ENCODE assay signal across 20 cellular contexts in the genomic region with DNA sequence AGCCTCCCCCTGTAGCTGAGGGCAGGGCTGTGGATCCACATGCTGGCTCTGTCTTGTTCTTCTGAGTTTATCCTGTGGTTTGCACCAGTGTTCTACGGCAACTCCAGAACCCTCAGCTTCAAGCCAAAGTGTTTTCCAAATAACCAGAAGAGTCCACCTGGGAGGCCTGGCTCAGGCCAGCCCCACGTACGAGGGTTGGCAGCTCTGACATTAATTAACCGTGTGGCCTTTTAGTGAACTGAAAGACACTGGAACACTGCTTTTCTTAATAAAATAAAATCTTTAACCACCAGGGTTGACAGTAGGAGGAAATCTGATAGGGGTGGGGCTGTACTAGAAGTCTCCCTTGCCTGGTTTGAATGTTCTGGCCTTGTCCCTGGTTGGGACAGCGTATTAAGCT.
DNase-seq lines count a peak whose midpoint lies in the region; ATAC-seq and TF ChIP-seq lines count a peak whose summit lies in the region.
"Had no signal": no experiment of that assay in that cellular context is flagged by ENCODE, and none has a peak within 500 bp of the region (broad histone marks: within the 10 kb centered on the region; RNA-seq: fewer than 3 reads in every experiment).

No MANE protein-coding gene starts in this region.

- H3K79me2 ChIP-seq in GM23338 (replicated peaks; ENCODE audit: insufficient read depth) = no peaks in the 10 kb centered on the region

- peak; percentile 61 for DNase-seq in DMS 273 (lab: John Stamatoyannopoulos, UW; ENCODE audit: unreplicated experiment)
- DNase-seq in GM23338 (ENCODE audit: low spot score) = no peak
- peak in 1 of 4 donors; percentile 20 for DNase-seq in body of pancreas
- DNase-seq in left kidney (ENCODE audit: low read depth, low spot score) = peak; percentile 58
- DNase-seq in testis = no peak
- DNase-seq in CD8-positive, alpha-beta memory T cell = no peak
- DNase-seq: 8988T; Calu3; CD4-positive, alpha-beta memory T cell; GDM1; GM23248; H7; HFFc6; IMR-90 had no signal

- no peaks in the 10 kb centered on the region for H4K20me1 ChIP-seq in GM23338 (replicated peaks; ENCODE audit: insufficient read depth)
- H4K20me1 ChIP-seq: BLaER1 had no signal

- TF ChIP-seq CTCF in GM23338 (conservative IDR thresholded peaks at IDR 0.05; ENCODE audit: low read depth in 2 of 2) = no peak
- no peak for TF ChIP-seq CTCF in body of pancreas (IDR thresholded peaks at IDR 0.05)
- no peak for TF ChIP-seq CTCF in testis (IDR thresholded peaks at IDR 0.05)

- POLR2A ChIA-PET in CD8-positive, alpha-beta memory T cell (lab: Charles Lee) = no interaction called here

- H3F3A ChIP-seq in GM23338 (replicated peaks; ENCODE audit: low read depth) = no peaks in the 10 kb centered on the region

- H3K9me3 Mint-ChIP-seq in GM23338 = peaks cover 13% of the 10 kb centered on the region
- no peaks in the 10 kb centered on the region for H3K9me3 Mint-ChIP-seq in CD8-positive, alpha-beta memory T cell
- H3K9me3 Mint-ChIP-seq: CD4-positive, alpha-beta memory T cell; HFFc6 had no signal

- H3K36me3 ChIP-seq in GM23338 (ENCODE audit: insufficient read depth) = no peaks in the 10 kb centered on the region
- no peaks in the 10 kb centered on the region for H3K36me3 ChIP-seq in body of pancreas (replicated peaks in 1 of 2; ENCODE audit: insufficient read depth in 1 of 2, low read depth in 2 of 2)
- H3K36me3 ChIP-seq in testis (ENCODE audit: low read depth, missing control alignments) = no peaks in the 10 kb centered on the region
- no peaks in the 10 kb centered on the region for H3K36me3 ChIP-seq in CD8-positive, alpha-beta memory T cell (ENCODE audit: insufficient read depth, low read length)
- H3K36me3 ChIP-seq: BLaER1 had no signal

- intact Hi-C loops in body of pancreas (cut with DNase I) (loop anchor here (10.0 kb wide), 1 partner anchor 392 kb away; no protein-coding TSS in a partner anchor), testis (cut with DNase I; ENCODE audit: low total_unique reads) (loop anchor here (10.0 kb wide), 1 partner anchor 282 kb away; no protein-coding TSS in a partner anchor)

- CTCF ChIA-PET in CD8-positive, alpha-beta memory T cell (lab: Charles Lee) = interaction anchor here (1.3 to 2.4 kb wide), 4 partner anchors 10 to 286 kb away, joined by 3 to 11 read pairs (median 8); no protein-coding TSS in a partner anchor

- peaks cover 6% of the 10 kb centered on the region for H3K4me1 Mint-ChIP-seq in GM23338
- peaks cover 8 to 9% (median 8%) of the 10 kb centered on the region in 3 donors for H3K4me1 Mint-ChIP-seq in CD8-positive, alpha-beta memory T cell

- H3K4me1 ChIP-seq in GM23338 (ENCODE audit: insufficient read depth) (peaks cover 4% of the 10 kb centered on the region), body of pancreas (peaks cover 15% of the 10 kb centered on the region), testis (peaks cover 19% of the 10 kb centered on the region)
- H3K4me1 ChIP-seq in CD8-positive, alpha-beta memory T cell (ENCODE audit: insufficient read depth, low read length) = peaks cover 9% of the 10 kb centered on the region

- no peak for ATAC-seq in GM23338
- ATAC-seq in body of pancreas = peak; percentile 57
- ATAC-seq in HG02884 (IDR thresholded peaks at IDR 0.05; ENCODE audit: unreplicated experiment) = no peak
- no peak for ATAC-seq in GM19455 (IDR thresholded peaks at IDR 0.05; ENCODE audit: unreplicated experiment)
- ATAC-seq: HCT116, K562 had no signal

- H3K9me2 ChIP-seq in GM23338 (ENCODE audit: insufficient read depth) = no peaks in the 10 kb centered on the region

- H3K36me3 Mint-ChIP-seq in GM23338 (ENCODE audit: low read depth) = peaks cover 6% of the 10 kb centered on the region; the same call in 2 of the 3 replicates
- no peaks in the 10 kb centered on the region for H3K36me3 Mint-ChIP-seq in CD8-positive, alpha-beta memory T cell
- H3K36me3 Mint-ChIP-seq: CD14-positive monocyte; CD4-positive, alpha-beta memory T cell had no signal

- H3K9me3 ChIP-seq in body of pancreas (no peaks in the 10 kb centered on the region), testis (no peaks in the 10 kb centered on the region)
- H3K9me3 ChIP-seq in CD8-positive, alpha-beta memory T cell (ENCODE audit: low read length) = no peaks in the 10 kb centered on the region

- H3K27me3 Mint-ChIP-seq in GM23338 (ENCODE audit: insufficient read depth, low read depth, poor library complexity) = peaks cover 12% of the 10 kb centered on the region
- peaks cover 4 to 11% of the 10 kb centered on the region in 2 donors for H3K27me3 Mint-ChIP-seq in CD8-positive, alpha-beta memory T cell

- H2AFZ ChIP-seq in GM23338 = peak overlapping the region; percentile 63; the same call in 1 of the 2 replicates
- H2AFZ ChIP-seq: GM23248 had no signal

- no peak overlapping the region for H3K4me2 ChIP-seq in GM23338
- H3K4me2 ChIP-seq: BLaER1 had no signal

- H3K4me3 ChIP-seq in GM23338 = no peak overlapping the region
- H3K4me3 ChIP-seq in body of pancreas = no peak overlapping the region
- H3K4me3 ChIP-seq in testis = no peak overlapping the region
- no peak overlapping the region for H3K4me3 ChIP-seq in CD8-positive, alpha-beta memory T cell (ENCODE audit: low read length)
- H3K4me3 ChIP-seq: BLaER1, GM23248, K562 had no signal

- H3K27me3 ChIP-seq in GM23338 (ENCODE audit: insufficient read depth) (no peaks in the 10 kb centered on the region), body of pancreas (no peaks in the 10 kb centered on the region), testis (no peaks in the 10 kb centered on the region)
- no peaks in the 10 kb centered on the region for H3K27me3 ChIP-seq in CD8-positive, alpha-beta memory T cell (ENCODE audit: insufficient read depth, low read length, poor library complexity, severe bottlenecking)
- H3K27me3 ChIP-seq: BLaER1 had no signal

- H3K4me3 Mint-ChIP-seq in GM23338 = no peak overlapping the region
- no peak overlapping the region for H3K4me3 Mint-ChIP-seq in CD8-positive, alpha-beta memory T cell
- H3K4me3 Mint-ChIP-seq: CD14-positive monocyte; CD4-positive, alpha-beta memory T cell; HFFc6 had no signal

- 53 to 68% methylated on average over 5 of the region's 5 CpGs for WGBS in body of pancreas, 2 donors
- 80 to 93% methylated on average over 4 to 5 of the region's 5 CpGs for WGBS in testis, 2 donors

- TF ChIP-seq POLR2A in body of pancreas (IDR thresholded peaks at IDR 0.05) (no peak), testis (IDR thresholded peaks at IDR 0.05) (no peak)

- no peak overlapping the region for H3K27ac Mint-ChIP-seq in GM23338
- H3K27ac Mint-ChIP-seq in CD8-positive, alpha-beta memory T cell = no peak overlapping the region
- H3K27ac Mint-ChIP-seq: CD14-positive monocyte; CD4-positive, alpha-beta memory T cell; HFFc6 had no signal

- H3K27ac ChIP-seq in GM23338 (ENCODE audit: low read depth) (no peak overlapping the region), body of pancreas (peak overlapping the region in 3 of 4 donors; percentile 14 to 43 (median 24)), testis (no peak overlapping the region)
- H3K27ac ChIP-seq in CD8-positive, alpha-beta memory T cell (ENCODE audit: low read depth, low read length) = no peak overlapping the region
- H3K27ac ChIP-seq: BLaER1, GM23248 had no signal

TF ChIP-seq in GM23338, 12 proteins besides CTCF, POLR2A, EP300 and RAD21:
- TF ChIP-seq NANOG (IDR thresholded peaks at IDR 0.05; ENCODE audit: borderline replicate concordance) = no peak
- TF ChIP-seq EZH2phosphoT487 (IDR thresholded peaks at IDR 0.05; ENCODE audit: unreplicated experiment) = no peak
- TF ChIP-seq, protein P1, sequence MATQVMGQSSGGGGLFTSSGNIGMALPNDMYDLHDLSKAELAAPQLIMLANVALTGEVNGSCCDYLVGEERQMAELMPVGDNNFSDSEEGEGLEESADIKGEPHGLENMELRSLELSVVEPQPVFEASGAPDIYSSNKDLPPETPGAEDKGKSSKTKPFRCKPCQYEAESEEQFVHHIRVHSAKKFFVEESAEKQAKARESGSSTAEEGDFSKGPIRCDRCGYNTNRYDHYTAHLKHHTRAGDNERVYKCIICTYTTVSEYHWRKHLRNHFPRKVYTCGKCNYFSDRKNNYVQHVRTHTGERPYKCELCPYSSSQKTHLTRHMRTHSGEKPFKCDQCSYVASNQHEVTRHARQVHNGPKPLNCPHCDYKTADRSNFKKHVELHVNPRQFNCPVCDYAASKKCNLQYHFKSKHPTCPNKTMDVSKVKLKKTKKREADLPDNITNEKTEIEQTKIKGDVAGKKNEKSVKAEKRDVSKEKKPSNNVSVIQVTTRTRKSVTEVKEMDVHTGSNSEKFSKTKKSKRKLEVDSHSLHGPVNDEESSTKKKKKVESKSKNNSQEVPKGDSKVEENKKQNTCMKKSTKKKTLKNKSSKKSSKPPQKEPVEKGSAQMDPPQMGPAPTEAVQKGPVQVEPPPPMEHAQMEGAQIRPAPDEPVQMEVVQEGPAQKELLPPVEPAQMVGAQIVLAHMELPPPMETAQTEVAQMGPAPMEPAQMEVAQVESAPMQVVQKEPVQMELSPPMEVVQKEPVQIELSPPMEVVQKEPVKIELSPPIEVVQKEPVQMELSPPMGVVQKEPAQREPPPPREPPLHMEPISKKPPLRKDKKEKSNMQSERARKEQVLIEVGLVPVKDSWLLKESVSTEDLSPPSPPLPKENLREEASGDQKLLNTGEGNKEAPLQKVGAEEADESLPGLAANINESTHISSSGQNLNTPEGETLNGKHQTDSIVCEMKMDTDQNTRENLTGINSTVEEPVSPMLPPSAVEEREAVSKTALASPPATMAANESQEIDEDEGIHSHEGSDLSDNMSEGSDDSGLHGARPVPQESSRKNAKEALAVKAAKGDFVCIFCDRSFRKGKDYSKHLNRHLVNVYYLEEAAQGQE (IDR thresholded peaks at IDR 0.05; ENCODE audit: unreplicated experiment) = no peak
- TF ChIP-seq STAT1 (IDR thresholded peaks at IDR 0.05; ENCODE audit: unreplicated experiment) = no peak

Comparison
In these comparisons a context has a peak if more than half of its experiments do, and no peak if none do; other contexts are left out.
1. DNase-seq: peak in DMS 273 (single experiment) and left kidney (single experiment); none in GM23338 (single experiment), testis (single experiment) and CD8-positive, alpha-beta memory T cell (0 of 5).
2. H3K27ac ChIP-seq: peak in body of pancreas (3 of 4); none in GM23338 (single experiment), testis (0 of 2) and CD8-positive, alpha-beta memory T cell (single experiment).